8 cellular contexts compared by ENCODE assay signal in genomic region chr3:127749787-127750225, GRCh38.
DNase-seq lines count a peak whose midpoint lies in the region; ATAC-seq and TF ChIP-seq lines count a peak whose summit lies in the region.

No MANE protein-coding gene starts in this region.

- intact Hi-C loops in ovary (cut with DNase I), result loop anchor here in 1 of 4 donors (10.0 kb wide), 1 partner anchor 75 kb away; the partner anchor contains the start of gene MGLL

- ATAC-seq in HG03354 (IDR thresholded peaks at IDR 0.05; ENCODE audit: poor library complexity, severe bottlenecking, unreplicated experiment) (peak; percentile 1), HG02970 (IDR thresholded peaks at IDR 0.05; ENCODE audit: low FRiP score, unreplicated experiment) (no peak), GM21526 (IDR thresholded peaks at IDR 0.05; ENCODE audit: low FRiP score, unreplicated experiment) (no peak)

- no peak overlapping the region for H3K4me3 Mint-ChIP-seq in nephron progenitor cell

- TF ChIP-seq CTCF in VCaP (conservative IDR thresholded peaks at IDR 0.05) (no peak), nephron progenitor cell (IDR thresholded peaks at IDR 0.05) (no peak), ovary (IDR thresholded peaks at IDR 0.05) (no peak)

- peaks cover 9% of the 10 kb centered on the region for H3K27me3 Mint-ChIP-seq in nephron progenitor cell (ENCODE audit: low read depth, poor library complexity)

- H3K36me3 ChIP-seq in ovary, result no peaks in the 10 kb centered on the region

- peaks cover 73% of the 10 kb centered on the region for H3K4me1 Mint-ChIP-seq in nephron progenitor cell

- H3K36me3 Mint-ChIP-seq in nephron progenitor cell (ENCODE audit: low read depth), result no peaks in the 10 kb centered on the region

- H3K4me3 ChIP-seq in ovary, result no peak overlapping the region

- no peaks in the 10 kb centered on the region for H3K9me3 Mint-ChIP-seq in nephron progenitor cell

- no peaks in the 10 kb centered on the region for H3K9me3 ChIP-seq in ovary

- DNase-seq in GDM1 (lab: John Stamatoyannopoulos, UW), result peak; percentile 43
- no peak for DNase-seq in nephron progenitor cell
- no peak for DNase-seq in ovary
- no peak for DNase-seq in activated CD4-positive, alpha-beta T cell treated with anti-CD3 and anti-CD28 coated beads for 1 hour

- no peaks in the 10 kb centered on the region for H3K27me3 ChIP-seq in ovary

- H3K27ac ChIP-seq in VCaP (peak overlapping the region; percentile 60; the same call in 1 of the 2 replicates), ovary (no peak overlapping the region)

- H3K4me1 ChIP-seq in ovary (ENCODE audit: insufficient read depth), result peaks cover 6% of the 10 kb centered on the region

- peak overlapping the region; percentile 29 for H3K27ac Mint-ChIP-seq in nephron progenitor cell

- no peak for TF ChIP-seq POLR2A in ovary (IDR thresholded peaks at IDR 0.05)

- TF ChIP-seq EP300 in ovary (IDR thresholded peaks at IDR 0.05), result no peak

- 92 to 95% (median 92%) methylated on average over 7 of the region's 7 CpGs for WGBS in ovary, 3 donors
